In genomic region chr15:98655732-98656131, GRCh38 we compare ENCODE assay signal across 27 cellular contexts.
"Had no signal": no experiment of that assay in that cellular context is flagged by ENCODE, and none has a peak within 500 bp of the region (broad histone marks: within the 10 kb centered on the region; RNA-seq: fewer than 3 reads in every experiment).

No MANE protein-coding gene starts in this region.

- H3K27ac Mint-ChIP-seq: effector memory CD8-positive, alpha-beta T cell; neural progenitor cell; stimulated activated effector memory CD8-positive, alpha-beta T cell treated with anti-CD3 and anti-CD28 coated beads, Interleukin-12 subunit alpha, Interleukin-12 subunit beta, amount 100 ng/mL, for 72 hours had no signal

- H3K36me3 ChIP-seq: gastroesophageal sphincter, heart right ventricle, left lung, neural progenitor cell, sigmoid colon, suprapubic skin, upper lobe of left lung had no signal

- H3K27ac ChIP-seq: gastroesophageal sphincter, left lung, neural progenitor cell, parathyroid adenoma, psoas muscle, sigmoid colon, suprapubic skin had no signal

- H3K4me3 Mint-ChIP-seq: effector memory CD8-positive, alpha-beta T cell; nephron; neural progenitor cell; stimulated activated effector memory CD8-positive, alpha-beta T cell treated with anti-CD3 and anti-CD28 coated beads, Interleukin-12 subunit alpha, Interleukin-12 subunit beta, amount 100 ng/mL, for 72 hours had no signal

- H3K27me3 ChIP-seq: gastroesophageal sphincter, neural progenitor cell, sigmoid colon, suprapubic skin, upper lobe of left lung had no signal

- H3K9ac ChIP-seq: neural progenitor cell, parathyroid adenoma had no signal

- ATAC-seq: effector memory CD8-positive, alpha-beta T cell; esophagus mucosa; gastroesophageal sphincter; heart right ventricle; left cardiac atrium; left lung; naive thymus-derived CD4-positive, alpha-beta T cell; psoas muscle; right cardiac atrium; stimulated activated effector memory CD8-positive, alpha-beta T cell treated with anti-CD3 and anti-CD28 coated beads, Interleukin-12 subunit alpha, Interleukin-12 subunit beta, amount 100 ng/mL, for 72 hours had no signal

- H3K9me3 ChIP-seq: gastroesophageal sphincter, heart right ventricle, left lung, psoas muscle, sigmoid colon, suprapubic skin, upper lobe of left lung had no signal

- H3K4me1 ChIP-seq: parathyroid adenoma had no signal

- H3K4me3 ChIP-seq: gastroesophageal sphincter, heart right ventricle, left lung, neural progenitor cell, psoas muscle, sigmoid colon, suprapubic skin, upper lobe of left lung had no signal

- DNase-seq: cerebellar nuclear complex; cortex of kidney; effector memory CD8-positive, alpha-beta T cell; foreskin fibroblast; glutamatergic neuron; heart right ventricle; hippocampal formation; left cardiac atrium; left lung; mammary epithelial cell; mesendoderm; midbrain; naive thymus-derived CD4-positive, alpha-beta T cell; psoas muscle; right cardiac atrium; sigmoid colon; stimulated activated CD4-positive, alpha-beta T cell treated with anti-CD3 and anti-CD28 coated beads, Interleukin-2, amount 100 ng/mL, for 24 hours; stimulated activated CD4-positive, alpha-beta T cell treated with anti-CD3 and anti-CD28 coated beads, Interleukin-4, amount 100 ng/mL, for 24 hours; stimulated activated naive CD4-positive, alpha-beta T cell treated with Interleukin-2 at 50 U/mL for 16 hours; upper lobe of left lung had no signal

- H2AFZ ChIP-seq: neural progenitor cell, parathyroid adenoma had no signal

- H3K9me3 Mint-ChIP-seq: effector memory CD8-positive, alpha-beta T cell; nephron; neural progenitor cell; stimulated activated effector memory CD8-positive, alpha-beta T cell treated with anti-CD3 and anti-CD28 coated beads, Interleukin-12 subunit alpha, Interleukin-12 subunit beta, amount 100 ng/mL, for 72 hours had no signal
